Comparison of ENCODE assay signal across 1 cellular context in the genomic region with DNA sequence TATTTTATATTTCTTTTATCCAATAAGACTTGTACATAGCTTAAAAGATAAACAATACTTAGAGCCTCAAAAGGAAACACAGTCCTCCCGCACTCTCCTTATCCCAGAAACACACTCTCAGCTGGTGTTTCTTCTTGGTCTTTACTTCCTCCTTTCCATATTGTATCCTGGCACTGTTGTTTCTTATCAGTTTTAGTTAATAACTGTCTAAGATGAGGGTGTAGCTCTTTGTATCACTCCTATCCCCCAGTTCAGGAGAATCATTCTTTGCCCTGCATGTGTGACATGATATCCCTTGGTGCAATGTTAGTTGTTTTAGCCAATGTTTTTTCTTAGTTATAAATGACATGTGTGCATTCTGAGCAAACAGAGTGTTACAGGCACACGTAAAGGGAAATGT.
TF ChIP-seq lines count a peak whose summit lies in the region.

No MANE protein-coding gene starts in this region.

TF ChIP-seq in endothelial cell of umbilical vein, 7 proteins besides CTCF, POLR2A, EP300 and RAD21:
- TF ChIP-seq, protein P1, sequence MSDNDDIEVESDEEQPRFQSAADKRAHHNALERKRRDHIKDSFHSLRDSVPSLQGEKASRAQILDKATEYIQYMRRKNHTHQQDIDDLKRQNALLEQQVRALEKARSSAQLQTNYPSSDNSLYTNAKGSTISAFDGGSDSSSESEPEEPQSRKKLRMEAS (IDR thresholded peaks at IDR 0.05; ENCODE audit: insufficient read depth, insufficient read length), result no peak
- TF ChIP-seq GATA2 (IDR thresholded peaks at IDR 0.05; ENCODE audit: insufficient read depth, insufficient read length, low read depth, low read length), result no peak
- no peak for TF ChIP-seq POLR2AphosphoS5 (IDR thresholded peaks at IDR 0.05; ENCODE audit: insufficient read depth, low read depth, low read length)
- TF ChIP-seq EZH2 (IDR thresholded peaks at IDR 0.05; ENCODE audit: borderline replicate concordance, low read depth, low read length, severe bottlenecking), result no peak
- TF ChIP-seq FOS (IDR thresholded peaks at IDR 0.05; ENCODE audit: borderline replicate concordance, insufficient read depth, low read length), result no peak
- TF ChIP-seq JUN (IDR thresholded peaks at IDR 0.05; ENCODE audit: borderline replicate concordance, insufficient read depth, insufficient read length, low read depth), result no peak
- TF ChIP-seq MYC (IDR thresholded peaks at IDR 0.05; ENCODE audit: low read depth, low read length), result no peak
TF ChIP-seq in endothelial cell of umbilical vein: peak in this region for 0.
